In genomic region chr2:230865766-230866703, GRCh38 we compare ENCODE assay signal across 8 cellular contexts. TPM values are rescaled to one million over a fixed set of nuclear protein-coding genes. Genes with fewer than 3 reads are reported as not detected.
DNase-seq lines count a peak whose midpoint lies in the region; ATAC-seq, FAIRE-seq and TF ChIP-seq lines count a peak whose summit lies in the region.

No MANE protein-coding gene starts in this region.

- no peak overlapping the region for H3K4me3 ChIP-seq in bronchial epithelial cell (ENCODE audit: low read depth, low read length)
- H3K4me3 ChIP-seq in HepG2 (replicated peaks in 1 of 3; ENCODE audit: insufficient read depth in 1 of 3, low read depth in 2 of 3, low read length in 3 of 3): peak overlapping the region; percentile 91 to 99 (median 97)
- H3K4me3 ChIP-seq in thoracic aorta: peak overlapping the region; percentile 79

- H3K36me3 ChIP-seq in bronchial epithelial cell (ENCODE audit: control insufficient read depth, insufficient read depth, low read length) (no peaks in the 10 kb centered on the region), HepG2 (replicated peaks in 1 of 2; ENCODE audit: control insufficient read depth in 1 of 2, insufficient read depth in 2 of 2, low read length in 2 of 2) (no peaks in the 10 kb centered on the region), thoracic aorta (no peaks in the 10 kb centered on the region)

- 19% methylated on average over 29 of the region's 35 CpGs for WGBS in HepG2 (ENCODE audit: low lambda C conversion rate)

- H3K4me2 ChIP-seq in HepG2 (ENCODE audit: low read depth, low read length): peak overlapping the region; percentile 81

- no peak for TF ChIP-seq POLR2A in HepG2 (IDR thresholded peaks at IDR 0.05; ENCODE audit: insufficient read depth in 1 of 2, low read depth in 2 of 2, low read length in 2 of 2)

- POLR2A ChIA-PET in HepG2 (lab: Yijun Ruan, JAX): no interaction called here

- no TSS peak for BruUV-seq in HepG2 (replicated peaks; lab: Mats Ljungman, UMichigan)

- no peaks in the 10 kb centered on the region for H3K9me3 ChIP-seq in HepG2 (ENCODE audit: low read length)
- H3K9me3 ChIP-seq in thoracic aorta: no peaks in the 10 kb centered on the region

- intact Hi-C loops in HepG2 (cut with micrococcal nuclease; ENCODE audit: unreplicated experiment): loop anchor here (2.0 to 10.0 kb wide), 2 partner anchors 55 to 189 kb away; partner anchors contain the start of gene PSMD1

- H3K27ac ChIP-seq in HepG2 (ENCODE audit: extremely low read length, insufficient read depth, low read length): no peak overlapping the region
- peak overlapping the region in 1 of 2 donors; percentile 63 for H3K27ac ChIP-seq in thoracic aorta

- H3K4me1 ChIP-seq in HepG2 (ENCODE audit: insufficient read depth, low read length) (peaks cover 33% of the 10 kb centered on the region), thoracic aorta (ENCODE audit: control insufficient read depth in 1 of 2, low read depth in 2 of 2) (peaks cover 20 to 54% of the 10 kb centered on the region in 2 donors)

- in situ Hi-C loops in HepG2 (cut with HindIII; ENCODE audit: extremely low pct_ligation_motif_present, low pct_unique_long_range_greater_than_20kb): no loop called here

- no peak for TF ChIP-seq RAD21 in HepG2 (CRISPR knock-in tag; IDR thresholded peaks at IDR 0.05)

- H2AFZ ChIP-seq in HepG2 (ENCODE audit: low read length): no peak overlapping the region

- peaks cover 9% of the 10 kb centered on the region; the same call in 1 of the 2 replicates for H4K20me1 ChIP-seq in HepG2 (ENCODE audit: insufficient read depth, low read length)

- FAIRE-seq in bronchial epithelial cell (lab: Jason Lieb, UNC): no peak
- FAIRE-seq in HepG2 (lab: Jason Lieb, UNC): no peak

- peak; percentile 14 for TF ChIP-seq CTCF in bronchial epithelial cell (IDR thresholded peaks at IDR 0.05; ENCODE audit: insufficient read depth, low read length, severe bottlenecking)
- TF ChIP-seq CTCF in HepG2 (CRISPR knock-in tag; IDR thresholded peaks at IDR 0.05): peak; percentile 51
- no peak for TF ChIP-seq CTCF in thoracic aorta (IDR thresholded peaks at IDR 0.05)

- TF ChIP-seq EP300 in HepG2 (IDR thresholded peaks at IDR 0.05; ENCODE audit: low read depth in 2 of 2, low read length in 2 of 2) (no peak), HepG2 (CRISPR knock-in tag; IDR thresholded peaks at IDR 0.05; ENCODE audit: borderline replicate concordance) (no peak)

- H3K79me2 ChIP-seq in HepG2 (ENCODE audit: insufficient read depth, low read length): no peaks in the 10 kb centered on the region

- DNase-seq in GM03348 (ENCODE audit: low spot score): peak; percentile 56
- peak; percentile 36 for DNase-seq in NCI-H510A treated with DMSO at 0.1 percent for 48 hours (lab: John Stamatoyannopoulos, UW)
- no peak for DNase-seq in bronchial epithelial cell (ENCODE audit: low read depth)
- DNase-seq in HepG2 (ENCODE audit: low spot score): no peak
- DNase-seq in thoracic aorta (ENCODE audit: low spot score): no peak
- DNase-seq in occipital lobe (lab: John Stamatoyannopoulos, UW): no peak

- peaks cover 6% of the 10 kb centered on the region for H3K27me3 ChIP-seq in bronchial epithelial cell (ENCODE audit: control insufficient read depth, insufficient read depth, low read length)
- H3K27me3 ChIP-seq in HepG2 (ENCODE audit: control insufficient read depth in 1 of 2, insufficient read depth in 2 of 2, low read length in 2 of 2): peaks cover 0 to 16% of the 10 kb centered on the region in 2 experiments; a peak in 2 of 5 replicates
- no peaks in the 10 kb centered on the region for H3K27me3 ChIP-seq in thoracic aorta (replicated peaks; ENCODE audit: insufficient read depth)

- ATAC-seq in HepG2 (peak; percentile 39), thoracic aorta (ENCODE audit: insufficient number of reproducible peaks, low FRiP score, low read depth) (no peak), HG03469 (IDR thresholded peaks at IDR 0.05; ENCODE audit: unreplicated experiment) (no peak), GM21360 (IDR thresholded peaks at IDR 0.05; ENCODE audit: unreplicated experiment) (no peak)

- H3K9ac ChIP-seq in HepG2 (ENCODE audit: insufficient read depth, low read depth, low read length): peak overlapping the region; percentile 79

- CTCF ChIA-PET in HepG2 (lab: Yijun Ruan, JAX; ENCODE audit: low intra/inter-chr PET ratio, low total read pairs): no interaction called here

RNA-seq across cellular contexts. Expression of gene ITM2C, which starts 1.3 kb away (rescaled TPM):
- total RNA-seq in bronchial epithelial cell (14.8 and 20.3 TPM in 2 replicates), HepG2 (2016; rRNA removed; fragmentation: Illumina TruSeq; extraction: Trizol) (40.7 and 70.5 TPM in 2 replicates), thoracic aorta (10 to 100 TPM; 65.5 to 70.6 TPM), occipital lobe (112 TPM)
- 13.6 and 14.1 TPM in 2 replicates for total RNA-seq in HepG2 (2016; cell fraction: cytosol; rRNA removed; fragmentation: Illumina TruSeq; extraction: Trizol; ENCODE audit: low read depth)
- 40.7 and 74.0 TPM in 2 replicates for total RNA-seq in HepG2 (2016; cell fraction: insoluble cytoplasmic fraction; rRNA removed; fragmentation: Illumina TruSeq; extraction: Trizol)
- total RNA-seq in HepG2 (2016; cell fraction: membrane; rRNA removed; fragmentation: Illumina TruSeq; extraction: Trizol): 30.7 and 33.5 TPM in 2 replicates
- 49.2 and 56.2 TPM in 2 replicates for total RNA-seq in HepG2 (2016; cell fraction: nucleus; rRNA removed; fragmentation: Illumina TruSeq; extraction: Trizol)
- polyA plus RNA-seq in HepG2 (2011; rRNA removed): 270 and 321 TPM in 2 replicates
- polyA plus RNA-seq in HepG2 (2011; cell fraction: cytosol; rRNA removed): 356 TPM in 2 replicates
- polyA plus RNA-seq in HepG2 (2011; cell fraction: nucleus; rRNA removed): 111 and 119 TPM in 2 replicates
- polyA plus RNA-seq in HepG2 (2012): 124 and 196 TPM in 2 replicates
- 18.9 and 24.2 TPM in 2 replicates for polyA plus RNA-seq in HepG2 (2016; cell fraction: cytosol; fragmentation: Illumina TruSeq; extraction: Trizol; ENCODE audit: low read depth)
- polyA plus RNA-seq in HepG2 (2016; cell fraction: insoluble cytoplasmic fraction; fragmentation: Illumina TruSeq; extraction: Trizol; ENCODE audit: low read depth): 53.1 and 56.4 TPM in 2 replicates
- 32.9 and 35.3 TPM in 2 replicates for polyA plus RNA-seq in HepG2 (2016; cell fraction: membrane; fragmentation: Illumina TruSeq; extraction: Trizol; ENCODE audit: low read depth)
- polyA plus RNA-seq in HepG2 (2016; cell fraction: nucleus; fragmentation: Illumina TruSeq; extraction: Trizol; ENCODE audit: insufficient read depth, low read depth): 111 and 121 TPM in 2 replicates
- polyA minus RNA-seq in HepG2 (2011; rRNA and poly(A)+ RNA removed; ENCODE audit: low replicate concordance): 108 and 408 TPM in 2 replicates
- 84.7 and 140 TPM in 2 replicates for polyA minus RNA-seq in HepG2 (2011; cell fraction: cytosol; rRNA and poly(A)+ RNA removed)
- 20.1 and 24.2 TPM in 2 replicates for polyA minus RNA-seq in HepG2 (2011; cell fraction: nucleus; rRNA and poly(A)+ RNA removed)

RNA-seq across cellular contexts. Expression of gene GPR55, which starts 59.0 kb away (rescaled TPM):
- total RNA-seq in bronchial epithelial cell: not detected in 2 replicates
- not detected in 2 replicates for total RNA-seq in HepG2 (2016; rRNA removed; fragmentation: Illumina TruSeq; extraction: Trizol)
- not detected in 2 replicates for total RNA-seq in HepG2 (2016; cell fraction: cytosol; rRNA removed; fragmentation: Illumina TruSeq; extraction: Trizol; ENCODE audit: low read depth)
- 0.04 TPM in 1 of 2 replicates, not detected in the other for total RNA-seq in HepG2 (2016; cell fraction: insoluble cytoplasmic fraction; rRNA removed; fragmentation: Illumina TruSeq; extraction: Trizol)
- total RNA-seq in HepG2 (2016; cell fraction: membrane; rRNA removed; fragmentation: Illumina TruSeq; extraction: Trizol): not detected in 2 replicates
- not detected in 2 replicates for total RNA-seq in HepG2 (2016; cell fraction: nucleus; rRNA removed; fragmentation: Illumina TruSeq; extraction: Trizol)
- polyA plus RNA-seq in HepG2 (2011; rRNA removed): not detected in 2 replicates
- 0.04 TPM in 1 of 2 replicates, not detected in the other for polyA plus RNA-seq in HepG2 (2011; cell fraction: cytosol; rRNA removed)
- polyA plus RNA-seq in HepG2 (2011; cell fraction: nucleus; rRNA removed): 0.05 and 0.06 TPM in 2 replicates
- polyA plus RNA-seq in HepG2 (2012): not detected in 2 replicates
- polyA plus RNA-seq in HepG2 (2016; cell fraction: cytosol; fragmentation: Illumina TruSeq; extraction: Trizol; ENCODE audit: low read depth): not detected in 2 replicates
- polyA plus RNA-seq in HepG2 (2016; cell fraction: insoluble cytoplasmic fraction; fragmentation: Illumina TruSeq; extraction: Trizol; ENCODE audit: low read depth): not detected in 2 replicates
- polyA plus RNA-seq in HepG2 (2016; cell fraction: membrane; fragmentation: Illumina TruSeq; extraction: Trizol; ENCODE audit: low read depth): not detected in 2 replicates
- polyA plus RNA-seq in HepG2 (2016; cell fraction: nucleus; fragmentation: Illumina TruSeq; extraction: Trizol; ENCODE audit: insufficient read depth, low read depth): 0.18 TPM in 1 of 2 replicates, not detected in the other
- polyA minus RNA-seq in HepG2 (2011; rRNA and poly(A)+ RNA removed; ENCODE audit: low replicate concordance): 0.09 and 0.14 TPM in 2 replicates
- not detected in 2 replicates for polyA minus RNA-seq in HepG2 (2011; cell fraction: cytosol; rRNA and poly(A)+ RNA removed)
- not detected in 2 replicates for polyA minus RNA-seq in HepG2 (2011; cell fraction: nucleus; rRNA and poly(A)+ RNA removed)
- not detected for total RNA-seq in thoracic aorta
- total RNA-seq in occipital lobe: not detected

Comparison
In these comparisons a context has a peak if more than half of its experiments do, and no peak if none do; other contexts are left out.
1. DNase-seq: peak in GM03348 (single experiment) and NCI-H510A treated with DMSO at 0.1 percent for 48 hours (single experiment); none in bronchial epithelial cell (single experiment), HepG2 (single experiment), thoracic aorta (single experiment) and occipital lobe (single experiment).